ENCODE assay signal across 12 cellular contexts in genomic region chr9:89482950-89483349, GRCh38. TPM values are rescaled to one million over a fixed set of nuclear protein-coding genes. Genes with fewer than 3 reads are reported as not detected.
DNase-seq lines count a peak whose midpoint lies in the region; ATAC-seq lines count a peak whose summit lies in the region.
"Had no signal": no experiment of that assay in that cellular context is flagged by ENCODE, and none has a peak within 500 bp of the region (broad histone marks: within the 10 kb centered on the region; RNA-seq: fewer than 3 reads in every experiment).

No MANE protein-coding gene starts in this region.

- H3K9me3 Mint-ChIP-seq in IgD-negative memory B cell = no peaks in the 10 kb centered on the region
- peaks cover 7% of the 10 kb centered on the region for H3K9me3 Mint-ChIP-seq in activated naive CD8-positive, alpha-beta T cell treated with anti-CD3 and anti-CD28 coated beads for 36 hours
- H3K9me3 Mint-ChIP-seq in naive thymus-derived CD8-positive, alpha-beta T cell = peaks cover 0 to 9% (median 2%) of the 10 kb centered on the region in 9 donors

- POLR2A ChIA-PET in naive thymus-derived CD8-positive, alpha-beta T cell (lab: Charles Lee) = interaction anchor here (1.0 to 5.2 kb wide), 12 partner anchors 9 to 66 kb away, joined by 3 to 62 read pairs (median 6); no protein-coding TSS in a partner anchor

- peaks cover 43 to 61% (median 47%) of the 10 kb centered on the region in 3 donors for H3K4me1 Mint-ChIP-seq in IgD-negative memory B cell
- H3K4me1 Mint-ChIP-seq in activated naive CD8-positive, alpha-beta T cell treated with anti-CD3 and anti-CD28 coated beads for 36 hours = peaks cover 80% of the 10 kb centered on the region
- H3K4me1 Mint-ChIP-seq in naive thymus-derived CD8-positive, alpha-beta T cell = peaks cover 57 to 93% (median 92%) of the 10 kb centered on the region in 4 donors

- H3K27ac Mint-ChIP-seq in IgD-negative memory B cell = peak overlapping the region; percentile 82 to 83 (median 83)
- peak overlapping the region; percentile 98 for H3K27ac Mint-ChIP-seq in activated naive CD8-positive, alpha-beta T cell treated with anti-CD3 and anti-CD28 coated beads for 36 hours
- peak overlapping the region; percentile 94 to 99 (median 95) for H3K27ac Mint-ChIP-seq in naive thymus-derived CD8-positive, alpha-beta T cell

- peak overlapping the region in 3 of 4 donors; percentile 30 to 87 (median 56) for H3K4me3 Mint-ChIP-seq in IgD-negative memory B cell
- H3K4me3 Mint-ChIP-seq in activated naive CD8-positive, alpha-beta T cell treated with anti-CD3 and anti-CD28 coated beads for 36 hours = peak overlapping the region; percentile 82
- peak overlapping the region; percentile 73 to 99 (median 95) for H3K4me3 Mint-ChIP-seq in naive thymus-derived CD8-positive, alpha-beta T cell

- H3K27ac ChIP-seq in BLaER1 treated with 17β-estradiol and CSF1 and Interleukin-3, amounts not matched to agents 10 nM and 100 nM = peak overlapping the region in 3 of 11 experiments; percentile 0 to 29 (median 26); a peak in 2 of 22 replicates

- ATAC-seq in naive thymus-derived CD8-positive, alpha-beta T cell = no peak
- ATAC-seq: HCT116, HepG2 had no signal

- H4K20me1 ChIP-seq in BLaER1 treated with 17β-estradiol and CSF1 and Interleukin-3, amounts not matched to agents 10 nM and 100 nM = peaks cover 0 to 35% (median 6%) of the 10 kb centered on the region in 11 experiments; a peak in 9 of 22 replicates

- H3K9ac ChIP-seq in BLaER1 treated with 17β-estradiol and CSF1 and Interleukin-3, amounts not matched to agents 10 nM and 100 nM = peak overlapping the region in 1 of 11 experiments; percentile 14; a peak in 2 of 22 replicates

- H3K9me3 ChIP-seq in BLaER1 treated with 17β-estradiol and CSF1 and Interleukin-3, amounts not matched to agents 10 nM and 100 nM (replicated peaks in 1 of 11) = peaks cover 15 to 37% (median 20%) of the 10 kb centered on the region in 11 experiments
- 0 out of 2 replicates have a peak, but pooled peaks cover 3% of the 10 kb centered on the region for H3K9me3 ChIP-seq in HAP-1

- peaks cover 48 to 69% (median 60%) of the 10 kb centered on the region in 10 experiments for H3K4me1 ChIP-seq in BLaER1 treated with 17β-estradiol and CSF1 and Interleukin-3, amounts not matched to agents 10 nM and 100 nM
- no peaks in the 10 kb centered on the region for H3K4me1 ChIP-seq in HAP-1

- H3K4me2 ChIP-seq in BLaER1 treated with 17β-estradiol and CSF1 and Interleukin-3, amounts not matched to agents 10 nM and 100 nM = peak overlapping the region; percentile 8 to 95 (median 88); a peak in 18 of 22 replicates

- H3K27me3 ChIP-seq in BLaER1 treated with 17β-estradiol and CSF1 and Interleukin-3, amounts not matched to agents 10 nM and 100 nM = no peaks in the 10 kb centered on the region
- H3K27me3 ChIP-seq in HAP-1 (ENCODE audit: low read depth) = no peaks in the 10 kb centered on the region

- DNase-seq in activated naive CD8-positive, alpha-beta T cell treated with anti-CD3 and anti-CD28 coated beads for 36 hours = no peak
- peak in 1 of 10 donors; percentile 13 for DNase-seq in naive thymus-derived CD8-positive, alpha-beta T cell
- DNase-seq in T1000 (lab: John Stamatoyannopoulos, UW) = no peak
- no peak for DNase-seq in HAP-1 (ENCODE audit: low spot score in 2 of 2)
- no peak for DNase-seq in EL
- no peak for DNase-seq in NCI-H1417 (lab: John Stamatoyannopoulos, UW)
- DNase-seq: NCI-H187 treated with DMSO at 0.1 percent for 48 hours, small intestine had no signal

- H3K4me3 ChIP-seq in BLaER1 treated with 17β-estradiol and CSF1 and Interleukin-3, amounts not matched to agents 10 nM and 100 nM = no peak overlapping the region
- no peak overlapping the region for H3K4me3 ChIP-seq in HAP-1

- H3K27me3 Mint-ChIP-seq in IgD-negative memory B cell = no peaks in the 10 kb centered on the region
- H3K27me3 Mint-ChIP-seq in activated naive CD8-positive, alpha-beta T cell treated with anti-CD3 and anti-CD28 coated beads for 36 hours = peaks cover 15% of the 10 kb centered on the region
- H3K27me3 Mint-ChIP-seq in naive thymus-derived CD8-positive, alpha-beta T cell = no peaks in the 10 kb centered on the region

- in situ Hi-C loops in HAP-1 (cut with MboI; ENCODE audit: low sequenced_read_pairs) = no loop called here

- peaks cover 3% of the 10 kb centered on the region for H3K36me3 Mint-ChIP-seq in IgD-negative memory B cell
- H3K36me3 Mint-ChIP-seq in activated naive CD8-positive, alpha-beta T cell treated with anti-CD3 and anti-CD28 coated beads for 36 hours = peaks cover 69% of the 10 kb centered on the region
- H3K36me3 Mint-ChIP-seq in naive thymus-derived CD8-positive, alpha-beta T cell = peaks cover 21 to 48% (median 31%) of the 10 kb centered on the region in 3 donors

- H3K36me3 ChIP-seq in BLaER1 treated with 17β-estradiol and CSF1 and Interleukin-3, amounts not matched to agents 10 nM and 100 nM = peaks cover 0 to 40% (median 14%) of the 10 kb centered on the region in 11 experiments; a peak in 15 of 22 replicates
- no peaks in the 10 kb centered on the region for H3K36me3 ChIP-seq in HAP-1 (replicated peaks)

RNA-seq across cellular contexts. Expression of gene SEMA4D, which starts 15.0 kb away (rescaled TPM):
- 35.3 TPM for polyA plus RNA-seq in IgD-negative memory B cell
- 100 to 1,000 TPM; 239 to 245 TPM for total RNA-seq in activated naive CD8-positive, alpha-beta T cell treated with anti-CD3 and anti-CD28 coated beads for 36 hours
- total RNA-seq in naive thymus-derived CD8-positive, alpha-beta T cell = 100 to 1,000 TPM; 565 to 573 TPM
- polyA plus RNA-seq in naive thymus-derived CD8-positive, alpha-beta T cell = 100 to 1,000 TPM; 154 to 359 (median 176) TPM
